ENCODE assay signal across 10 cellular contexts in the genomic region with DNA sequence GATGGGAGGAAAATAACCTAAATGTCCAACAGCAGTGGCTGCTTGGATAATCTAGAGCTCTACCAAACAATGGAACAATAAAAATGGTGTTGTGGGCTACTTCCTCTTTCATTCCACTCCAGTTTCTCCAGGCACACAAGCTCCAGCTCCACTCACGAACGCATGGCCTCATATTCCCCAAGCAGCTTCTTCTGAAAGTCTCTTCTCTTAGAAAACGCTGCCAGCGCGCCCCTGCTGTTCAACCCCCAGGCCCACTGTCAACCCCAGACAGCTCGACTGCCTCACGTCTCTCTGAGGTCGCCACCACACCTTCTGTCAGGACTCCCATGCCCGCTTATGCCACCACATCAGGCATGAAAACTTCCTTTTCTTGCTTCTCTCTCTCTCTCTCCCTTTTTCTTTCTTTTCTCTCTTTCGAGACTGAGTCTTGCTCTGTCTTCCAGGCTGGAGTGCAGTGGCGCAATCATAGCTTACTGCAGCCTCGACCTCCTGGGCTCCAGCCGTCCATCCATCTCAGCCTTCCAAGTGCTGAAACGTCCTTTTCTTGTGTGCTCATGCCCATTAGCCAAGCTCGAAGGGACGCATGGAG. TPM values are rescaled to one million over a fixed set of nuclear protein-coding genes. Genes with fewer than 3 reads are reported as not detected.
A peak's percentile ranks its signal among the peaks of the same experiment; 100 is the strongest.
DNase-seq lines count a peak whose midpoint lies in the region; ATAC-seq and TF ChIP-seq lines count a peak whose summit lies in the region.
"Had no signal": no experiment of that assay in that cellular context is flagged by ENCODE, and none has a peak within 500 bp of the region (broad histone marks: within the 10 kb centered on the region; RNA-seq: fewer than 3 reads in every experiment).

No MANE protein-coding gene starts in this region.

- peaks cover 15 to 42% (median 29%) of the 10 kb centered on the region in 4 donors for H3K4me1 Mint-ChIP-seq in CD4-positive, alpha-beta memory T cell
- H3K4me1 Mint-ChIP-seq in activated CD4-positive, alpha-beta memory T cell treated with anti-CD3 and anti-CD28 coated beads for 36 hours (ENCODE audit: low read depth), result peaks cover 53% of the 10 kb centered on the region

- peaks cover 28% of the 10 kb centered on the region for H3K4me1 ChIP-seq in CD4-positive, alpha-beta memory T cell (ENCODE audit: insufficient read depth, low read length)
- no peaks in the 10 kb centered on the region for H3K4me1 ChIP-seq in prostate gland (replicated peaks)

- DNase-seq in CD4-positive, alpha-beta memory T cell, result no peak
- no peak for DNase-seq in HEK293T (ENCODE audit: extremely low spot score)
- no peak for DNase-seq in activated CD4-positive, alpha-beta memory T cell treated with anti-CD3 and anti-CD28 coated beads for 36 hours
- DNase-seq in iris pigment epithelial cell (ENCODE audit: low read depth), result peak; percentile 41
- DNase-seq in LoVo (ENCODE audit: low spot score), result no peak
- no peak for DNase-seq in prostate gland (ENCODE audit: low spot score)
- DNase-seq in NCI-H2196 treated with DMSO at 0.1 percent for 48 hours (lab: John Stamatoyannopoulos, UW; ENCODE audit: unreplicated experiment), result no peak
- DNase-seq: GDM1, NCI-H2107 had no signal

- no peak for ATAC-seq in GM18909 (IDR thresholded peaks at IDR 0.05; ENCODE audit: poor library complexity, unreplicated experiment)

- no peak overlapping the region for H3K27ac ChIP-seq in CD4-positive, alpha-beta memory T cell (ENCODE audit: low read depth, low read length)
- H3K27ac ChIP-seq in prostate gland, result no peak overlapping the region

- intact Hi-C loops in CD4-positive, alpha-beta memory T cell (cut with micrococcal nuclease), result no loop called here
- intact Hi-C loops in activated CD4-positive, alpha-beta memory T cell treated with anti-CD3 and anti-CD28 coated beads for 36 hours (cut with micrococcal nuclease), result no loop called here
- intact Hi-C loops in prostate gland (cut with DNase I), result loop anchor here (5.0 kb wide), 2 partner anchors 296 to 381 kb away; no protein-coding TSS in a partner anchor

- 63% methylated on average over 16 of the region's 16 CpGs for WGBS in prostate gland

- TF ChIP-seq CTCF in prostate gland (IDR thresholded peaks at IDR 0.05), result no peak

- TF ChIP-seq POLR2A in prostate gland (IDR thresholded peaks at IDR 0.05), result no peak

- H3K9me3 Mint-ChIP-seq in CD4-positive, alpha-beta memory T cell, result peaks cover 0 to 27% (median 4%) of the 10 kb centered on the region in 8 donors
- H3K9me3 Mint-ChIP-seq in activated CD4-positive, alpha-beta memory T cell treated with anti-CD3 and anti-CD28 coated beads for 36 hours, result no peaks in the 10 kb centered on the region

- no peaks in the 10 kb centered on the region for H3K36me3 ChIP-seq in CD4-positive, alpha-beta memory T cell (ENCODE audit: insufficient read depth, low read length)
- H3K36me3 ChIP-seq in prostate gland, result no peaks in the 10 kb centered on the region

- CTCF ChIA-PET in CD4-positive, alpha-beta memory T cell (lab: Charles Lee; ENCODE audit: partially characterized antibody), result interaction anchor here (0.7 kb wide), 1 partner anchor 81 kb away, joined by 3 read pairs; no protein-coding TSS in a partner anchor
- CTCF ChIA-PET in HEK293T (lab: Yijun Ruan, JAX), result no interaction called here
- CTCF ChIA-PET in activated CD4-positive, alpha-beta memory T cell treated with anti-CD3 and anti-CD28 coated beads for 36 hours (lab: Charles Lee), result interaction anchor here (0.9 kb wide), 1 partner anchor 21 kb away, joined by 3 read pairs; no protein-coding TSS in a partner anchor

- peaks cover 24 to 47% of the 10 kb centered on the region in 2 donors for H3K27me3 Mint-ChIP-seq in CD4-positive, alpha-beta memory T cell
- peaks cover 43% of the 10 kb centered on the region for H3K27me3 Mint-ChIP-seq in activated CD4-positive, alpha-beta memory T cell treated with anti-CD3 and anti-CD28 coated beads for 36 hours

- H3K4me3 ChIP-seq in CD4-positive, alpha-beta memory T cell (ENCODE audit: low read length in 2 of 2), result no peak overlapping the region
- no peak overlapping the region for H3K4me3 ChIP-seq in prostate gland

- peaks cover 15% of the 10 kb centered on the region for H3K27me3 ChIP-seq in CD4-positive, alpha-beta memory T cell (ENCODE audit: insufficient read depth, low read length)
- peaks cover 11% of the 10 kb centered on the region for H3K27me3 ChIP-seq in prostate gland (replicated peaks; ENCODE audit: insufficient read depth)

- no peaks in the 10 kb centered on the region for H3K9me3 ChIP-seq in CD4-positive, alpha-beta memory T cell (ENCODE audit: control insufficient read depth in 1 of 2, low read length in 2 of 2)
- no peaks in the 10 kb centered on the region for H3K9me3 ChIP-seq in prostate gland

- peak overlapping the region in 6 of 7 donors; percentile 88 to 97 (median 91) for H3K27ac Mint-ChIP-seq in CD4-positive, alpha-beta memory T cell
- peak overlapping the region; percentile 44 for H3K27ac Mint-ChIP-seq in activated CD4-positive, alpha-beta memory T cell treated with anti-CD3 and anti-CD28 coated beads for 36 hours

- peaks cover 0 to 4% of the 10 kb centered on the region in 2 donors for H3K36me3 Mint-ChIP-seq in CD4-positive, alpha-beta memory T cell
- H3K36me3 Mint-ChIP-seq in activated CD4-positive, alpha-beta memory T cell treated with anti-CD3 and anti-CD28 coated beads for 36 hours, result peaks cover 2% of the 10 kb centered on the region

- POLR2A ChIA-PET in CD4-positive, alpha-beta memory T cell (lab: Charles Lee; ENCODE audit: partially characterized antibody), result interaction anchor here (1.2 kb wide), 1 partner anchor 98 kb away, joined by 3 read pairs; no protein-coding TSS in a partner anchor
- POLR2A ChIA-PET in HEK293T (lab: Yijun Ruan, JAX), result interaction anchor here (0.6 kb wide), 1 partner anchor 97 kb away, joined by 3 read pairs; no protein-coding TSS in a partner anchor
- POLR2A ChIA-PET in activated CD4-positive, alpha-beta memory T cell treated with anti-CD3 and anti-CD28 coated beads for 36 hours (lab: Charles Lee), result no interaction called here

- H3K4me3 Mint-ChIP-seq in CD4-positive, alpha-beta memory T cell, result peak overlapping the region in 6 of 8 donors; percentile 36 to 79 (median 64)
- peak overlapping the region; percentile 55 for H3K4me3 Mint-ChIP-seq in activated CD4-positive, alpha-beta memory T cell treated with anti-CD3 and anti-CD28 coated beads for 36 hours

TF ChIP-seq in HEK293T, 16 proteins besides CTCF, POLR2A, EP300 and RAD21:
- TF ChIP-seq FOXM1 (IDR thresholded peaks at IDR 0.05; ENCODE audit: borderline replicate concordance) (no peak), L3MBTL2 (conservative IDR thresholded peaks at IDR 0.05) (0 out of 2 replicates have a peak, but pooled peaks have one; percentile 15), HDGF (IDR thresholded peaks at IDR 0.05; ENCODE audit: borderline replicate concordance) (no peak)
- TF ChIP-seq, protein P1, sequence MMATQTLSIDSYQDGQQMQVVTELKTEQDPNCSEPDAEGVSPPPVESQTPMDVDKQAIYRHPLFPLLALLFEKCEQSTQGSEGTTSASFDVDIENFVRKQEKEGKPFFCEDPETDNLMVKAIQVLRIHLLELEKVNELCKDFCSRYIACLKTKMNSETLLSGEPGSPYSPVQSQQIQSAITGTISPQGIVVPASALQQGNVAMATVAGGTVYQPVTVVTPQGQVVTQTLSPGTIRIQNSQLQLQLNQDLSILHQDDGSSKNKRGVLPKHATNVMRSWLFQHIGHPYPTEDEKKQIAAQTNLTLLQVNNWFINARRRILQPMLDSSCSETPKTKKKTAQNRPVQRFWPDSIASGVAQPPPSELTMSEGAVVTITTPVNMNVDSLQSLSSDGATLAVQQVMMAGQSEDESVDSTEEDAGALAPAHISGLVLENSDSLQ (IDR thresholded peaks at IDR 0.05), result no peak

RNA-seq across cellular contexts. Expression of gene OR2V2, which starts 16.2 kb away (rescaled TPM):
- total RNA-seq in CD4-positive, alpha-beta memory T cell, result not detected
- not detected for polyA plus RNA-seq in CD4-positive, alpha-beta memory T cell
- total RNA-seq in activated CD4-positive, alpha-beta memory T cell treated with anti-CD3 and anti-CD28 coated beads for 36 hours, result not detected
- not detected for total RNA-seq in prostate gland

RNA-seq across cellular contexts. Expression of gene OR2V1, which starts 32.6 kb away (rescaled TPM):
- not detected for total RNA-seq in CD4-positive, alpha-beta memory T cell
- not detected for polyA plus RNA-seq in CD4-positive, alpha-beta memory T cell
- total RNA-seq in activated CD4-positive, alpha-beta memory T cell treated with anti-CD3 and anti-CD28 coated beads for 36 hours, result not detected
- not detected for total RNA-seq in prostate gland

RNA-seq across cellular contexts. Expression of gene TRIM7, which starts 41.4 kb away (rescaled TPM):
- 1 to 10 TPM; 3.3 to 4.2 TPM for total RNA-seq in CD4-positive, alpha-beta memory T cell
- polyA plus RNA-seq in CD4-positive, alpha-beta memory T cell, result under 1 TPM; 0.63 to 0.69 TPM
- total RNA-seq in activated CD4-positive, alpha-beta memory T cell treated with anti-CD3 and anti-CD28 coated beads for 36 hours, result 1 to 10 TPM; 2.9 to 3.5 TPM
- total RNA-seq in prostate gland, result 1 to 10 TPM; 4.5 to 6.4 TPM

RNA-seq across cellular contexts. Expression of gene TRIM41, which starts 59.5 kb away (rescaled TPM):
- 10 to 100 TPM; 39.9 to 40.7 TPM for total RNA-seq in CD4-positive, alpha-beta memory T cell
- polyA plus RNA-seq in CD4-positive, alpha-beta memory T cell, result 1 to 10 TPM; 1.7 to 2.0 TPM
- total RNA-seq in activated CD4-positive, alpha-beta memory T cell treated with anti-CD3 and anti-CD28 coated beads for 36 hours, result 10 to 100 TPM; 35.3 to 36.4 TPM
- total RNA-seq in prostate gland, result 10 to 100 TPM; 16.9 to 28.3 TPM
